Comparison of ENCODE assay signal across 8 cellular contexts in genomic region chr12:110100315-110100970, GRCh38. TPM values are rescaled to one million over a fixed set of nuclear protein-coding genes. Genes with fewer than 3 reads are reported as not detected.
DNase-seq lines count a peak whose midpoint lies in the region; ATAC-seq and TF ChIP-seq lines count a peak whose summit lies in the region.

No MANE protein-coding gene starts in this region.

- peak; percentile 87 for ATAC-seq in GM21737 (IDR thresholded peaks at IDR 0.05; ENCODE audit: unreplicated experiment)
- peak; percentile 72 for ATAC-seq in activated T-helper 17 cell treated with anti-CD3 and anti-CD28 coated beads, Interleukin-2, amount 50 U/mL, for 72 hours (replicated peaks)
- peak; percentile 61 for ATAC-seq in omental fat pad (ENCODE audit: low FRiP score)

- H3K27ac Mint-ChIP-seq in activated T-helper 17 cell treated with anti-CD3 and anti-CD28 coated beads, Interleukin-2, amount 50 U/mL, for 72 hours = no peak overlapping the region

- no peaks in the 10 kb centered on the region for H3K27me3 Mint-ChIP-seq in activated T-helper 17 cell treated with anti-CD3 and anti-CD28 coated beads, Interleukin-2, amount 50 U/mL, for 72 hours

- H4K20me1 ChIP-seq in Karpas-422 (ENCODE audit: insufficient read depth, low read depth, low read length) = no peaks in the 10 kb centered on the region

- peak overlapping the region; percentile 32; the same call in 1 of the 2 replicates for H3K4me3 ChIP-seq in Karpas-422 (ENCODE audit: low read length)
- H3K4me3 ChIP-seq in tibial nerve = no peak overlapping the region

- H3K4me2 ChIP-seq in Karpas-422 (ENCODE audit: low read depth, low read length, poor library complexity, severe bottlenecking) = peak overlapping the region; percentile 65

- no peak for TF ChIP-seq POLR2A in tibial nerve (IDR thresholded peaks at IDR 0.05)

- H3K36me3 ChIP-seq in Karpas-422 (ENCODE audit: insufficient read depth, low read length) (no peaks in the 10 kb centered on the region), tibial nerve (no peaks in the 10 kb centered on the region)

- no peaks in the 10 kb centered on the region for H3K79me2 ChIP-seq in Karpas-422 (ENCODE audit: low read length)

- peak overlapping the region; percentile 46 for H3K9ac ChIP-seq in Karpas-422 (ENCODE audit: low read length)

- H3K27ac ChIP-seq in Karpas-422 (ENCODE audit: low read length) (peak overlapping the region; percentile 77), RWPE1 (0 out of 2 replicates have a peak overlapping the region, but pooled peaks have one; percentile 17), tibial nerve (peak overlapping the region in 2 of 4 donors; percentile 10 to 68)

- no peak overlapping the region for H3K4me3 Mint-ChIP-seq in activated T-helper 17 cell treated with anti-CD3 and anti-CD28 coated beads, Interleukin-2, amount 50 U/mL, for 72 hours

- no peaks in the 10 kb centered on the region for H3K36me3 Mint-ChIP-seq in activated T-helper 17 cell treated with anti-CD3 and anti-CD28 coated beads, Interleukin-2, amount 50 U/mL, for 72 hours (ENCODE audit: low read depth)

- peak; percentile 63 to 64 for TF ChIP-seq EP300 in tibial nerve (IDR thresholded peaks at IDR 0.05)

- peak; percentile 76 for DNase-seq in ELR (ENCODE audit: low read depth)
- peak; percentile 93 for DNase-seq in Karpas-422
- peak; percentile 46 for DNase-seq in RWPE1 (ENCODE audit: low spot score)
- DNase-seq in fibroblast of the conjunctiva (ENCODE audit: low read depth) = peak; percentile 68
- DNase-seq in omental fat pad (ENCODE audit: low spot score) = peak; percentile 52
- peak; percentile 46 to 81 for DNase-seq in tibial nerve (ENCODE audit: low spot score in 2 of 2)

- 55 to 59% methylated on average over 8 of the region's 8 CpGs for WGBS in tibial nerve, 2 donors

- H2AFZ ChIP-seq in Karpas-422 (ENCODE audit: low read length) = peak overlapping the region; percentile 84

- H3K4me1 Mint-ChIP-seq in activated T-helper 17 cell treated with anti-CD3 and anti-CD28 coated beads, Interleukin-2, amount 50 U/mL, for 72 hours = peaks cover 4% of the 10 kb centered on the region

- TF ChIP-seq CTCF in RWPE1 (conservative IDR thresholded peaks at IDR 0.05; ENCODE audit: low read depth) (peak; percentile 89), omental fat pad (IDR thresholded peaks at IDR 0.05) (peak in 2 of 3 donors; percentile 80 to 84), tibial nerve (IDR thresholded peaks at IDR 0.05) (peak; percentile 83 to 93 (median 91))

- no peaks in the 10 kb centered on the region for H3K9me2 ChIP-seq in Karpas-422 (replicated peaks; ENCODE audit: insufficient read depth, low read length)

- H3K9me3 Mint-ChIP-seq in activated T-helper 17 cell treated with anti-CD3 and anti-CD28 coated beads, Interleukin-2, amount 50 U/mL, for 72 hours = no peaks in the 10 kb centered on the region

- H3K9me3 ChIP-seq in Karpas-422 (ENCODE audit: low read length) (no peaks in the 10 kb centered on the region), tibial nerve (no peaks in the 10 kb centered on the region)

- H3K27me3 ChIP-seq in Karpas-422 (ENCODE audit: low read length) (no peaks in the 10 kb centered on the region), tibial nerve (no peaks in the 10 kb centered on the region)

- peaks cover 11% of the 10 kb centered on the region for H3K4me1 ChIP-seq in Karpas-422 (ENCODE audit: low read length)
- H3K4me1 ChIP-seq in tibial nerve = peaks cover 0 to 17% (median 0%) of the 10 kb centered on the region in 4 donors

- CTCF ChIA-PET in RWPE1 (lab: Yijun Ruan, JAX) = interaction anchor here (0.7 to 1.9 kb wide), 3 partner anchors 331 to 349 kb away, joined by 4 to 15 read pairs (median 11); no protein-coding TSS in a partner anchor

- POLR2A ChIA-PET in RWPE1 (lab: Yijun Ruan, JAX; ENCODE audit: low non-redundant PET) = interaction anchor here (0.6 kb wide), 1 partner anchor 245 kb away, joined by 5 read pairs; no protein-coding TSS in a partner anchor

RNA-seq across cellular contexts. Expression of gene IFT81, which starts 23.7 kb away (rescaled TPM):
- total RNA-seq in Karpas-422 (2014; rRNA removed; shearing (Covaris generic); ENCODE audit: low replicate concordance) = 9.4 and 9.9 TPM in 2 replicates
- 1 to 10 TPM; 2.4 to 3.4 TPM for total RNA-seq in activated T-helper 17 cell treated with anti-CD3 and anti-CD28 coated beads, Interleukin-2, amount 50 U/mL, for 72 hours
- total RNA-seq in omental fat pad (10 to 100 TPM in 1 of 4 donors, 1 to 10 TPM in 3; 4.0 to 14.8 (median 5.3) TPM), tibial nerve (10 to 100 TPM; 11.5 to 36.1 (median 21.8) TPM)

RNA-seq across cellular contexts. Expression of gene C12orf76, which starts 52.1 kb away (rescaled TPM):
- total RNA-seq in Karpas-422 (2014; rRNA removed; shearing (Covaris generic); ENCODE audit: low replicate concordance) = 12.8 and 24.6 TPM in 2 replicates
- 10 to 100 TPM in 1 of 2 donors, 1 to 10 TPM in 1; 9.9 to 16.3 TPM for total RNA-seq in activated T-helper 17 cell treated with anti-CD3 and anti-CD28 coated beads, Interleukin-2, amount 50 U/mL, for 72 hours
- total RNA-seq in omental fat pad = 10 to 100 TPM in 3 of 4 donors, 1 to 10 TPM in 1; 7.4 to 17.0 (median 11.9) TPM
- 10 to 100 TPM; 19.4 to 29.7 (median 22.5) TPM for total RNA-seq in tibial nerve
